9 cellular contexts compared by ENCODE assay signal in the genomic region with DNA sequence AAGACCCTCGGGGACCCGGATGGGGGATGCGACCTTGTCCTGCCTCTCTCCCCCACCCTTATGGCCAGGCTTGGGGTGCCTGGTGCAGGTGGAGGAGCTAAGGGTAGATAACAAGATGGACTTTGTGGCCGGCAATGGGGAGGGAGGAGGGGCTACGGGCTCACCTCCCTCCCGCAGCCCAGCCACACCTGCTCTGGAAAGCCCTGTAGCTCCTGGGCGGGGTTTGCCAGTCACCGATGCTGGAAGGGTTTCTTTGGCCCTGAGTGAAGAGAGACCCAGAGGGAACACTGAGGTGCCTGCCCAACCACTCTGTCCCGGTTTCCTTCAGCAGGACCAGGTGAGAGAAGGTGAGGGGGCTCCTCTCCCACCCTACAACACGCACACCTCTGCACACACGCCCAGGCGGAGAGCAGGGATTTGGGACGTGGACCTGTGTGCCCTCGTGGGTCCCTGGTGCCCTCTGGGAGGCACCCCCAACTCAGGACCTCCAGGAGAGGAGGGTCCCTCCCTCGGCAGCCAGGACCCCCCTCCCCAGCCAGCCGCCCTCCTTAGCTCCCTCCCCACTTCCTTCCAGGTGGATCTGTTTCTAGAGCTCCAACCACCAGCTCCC. TPM values are rescaled to one million over a fixed set of nuclear protein-coding genes. Genes with fewer than 3 reads are reported as not detected.
DNase-seq lines count a peak whose midpoint lies in the region; ATAC-seq and TF ChIP-seq lines count a peak whose summit lies in the region.
"Had no signal": no experiment of that assay in that cellular context is flagged by ENCODE, and none has a peak within 500 bp of the region (broad histone marks: within the 10 kb centered on the region; RNA-seq: fewer than 3 reads in every experiment).

A gene (plus strand): TSS at position 229 of the 610 bp plus-strand sequence. CDS start 6,986 bp downstream, outside the sequence.

- WGBS in ovary, 3 donors: 54 to 67% (median 56%) methylated on average over 16 of the region's 16 CpGs

- no peak for TF ChIP-seq EP300 in ovary (IDR thresholded peaks at IDR 0.05)

- H3K27me3 ChIP-seq in ovary: no peaks in the 10 kb centered on the region

- H3K9me3 ChIP-seq in ovary: no peaks in the 10 kb centered on the region

- ATAC-seq in esophagus mucosa (peak; percentile 79), HG03135 (IDR thresholded peaks at IDR 0.05; ENCODE audit: unreplicated experiment) (no peak), GM19455 (IDR thresholded peaks at IDR 0.05; ENCODE audit: unreplicated experiment) (no peak)

- H3K4me1 ChIP-seq in ovary (ENCODE audit: insufficient read depth): no peaks in the 10 kb centered on the region

- no peak within 1 kb of the TSS for H3K27ac ChIP-seq in ovary

- intact Hi-C loops in ovary (cut with DNase I): no loop called here

- no peak for TF ChIP-seq CTCF in ovary (IDR thresholded peaks at IDR 0.05)

- H3K36me3 ChIP-seq in ovary: no peaks in the 10 kb centered on the region

- peak within 1 kb of the TSS; percentile 16 for H3K4me3 ChIP-seq in ovary

- DNase-seq in DMS53 (lab: John Stamatoyannopoulos, UW) (peak; percentile 89), NCI-H510A treated with DMSO at 0.1 percent for 48 hours (lab: John Stamatoyannopoulos, UW) (peak; percentile 88), ovary (no peak), OCI-M1 (lab: John Stamatoyannopoulos, UW) (no peak), dedifferentiated amniotic fluid mesenchymal stem cell (ENCODE audit: extremely low spot score) (no peak)

- TF ChIP-seq POLR2A in ovary (IDR thresholded peaks at IDR 0.05): no peak

RNA-seq across cellular contexts. Expression of the gene that starts here (rescaled TPM):
- total RNA-seq in esophagus mucosa (101 TPM), ovary (1 to 10 TPM in 5 of 7 donors, not detected in 2; 1.0 to 2.5 (median 2.4) TPM)
- under 1 TPM; 0.10 to 0.23 TPM for polyA plus RNA-seq in ovary
- total RNA-seq: LHCN-M2 had no signal

Comparison
In these comparisons a context has a peak if more than half of its experiments do, and no peak if none do; other contexts are left out.
1. RNA of the gene that starts here (total RNA-seq): 101 TPM in esophagus mucosa (single experiment); 1.0 to 2.5 TPM in ovary; every median in the first group is over 10 times any median in the second.
2. DNase-seq: peak in DMS53 (single experiment) and NCI-H510A treated with DMSO at 0.1 percent for 48 hours (single experiment); none in ovary (0 of 5), OCI-M1 (single experiment) and dedifferentiated amniotic fluid mesenchymal stem cell (single experiment).